Comparison of ENCODE assay signal across 26 cellular contexts in genomic region chr4:173205656-173206055, GRCh38.
"Had no signal": no experiment of that assay in that cellular context is flagged by ENCODE, and none has a peak within 500 bp of the region (broad histone marks: within the 10 kb centered on the region; RNA-seq: fewer than 3 reads in every experiment).

No MANE protein-coding gene starts in this region.

- H3K4me2 ChIP-seq: neural progenitor cell had no signal

- DNase-seq: dermis blood vessel endothelial cell; effector memory CD8-positive, alpha-beta T cell; erythroblast; immature natural killer cell; islet precursor cell; kidney glomerular epithelial cell; left colon; left ventricle myocardium inferior; lower lobe of right lung; naive B cell; nucleus accumbens; ovary; psoas muscle; right cardiac atrium; sigmoid colon; stimulated activated CD4-positive, alpha-beta T cell treated with anti-CD3 and anti-CD28 coated beads, Interleukin-2, amount 100 ng/mL, for 24 hours; stimulated activated CD4-positive, alpha-beta T cell treated with anti-CD3 and anti-CD28 coated beads, Interleukin-4, amount 100 ng/mL, for 24 hours; uterus had no signal

- ATAC-seq: effector memory CD8-positive, alpha-beta T cell; left colon; psoas muscle; right cardiac atrium; stimulated activated memory B cell treated with anti-CD40 and anti-IgM and Interleukin-4, amounts not matched to agents 10 μg/mL and 1 μg/mL and 100 μg/mL, for 72 hours had no signal

- H3K27me3 ChIP-seq: neural progenitor cell, ovary, sigmoid colon, tibial nerve, upper lobe of left lung, uterus had no signal

- H2AFZ ChIP-seq: neural progenitor cell had no signal

- H3K27me3 Mint-ChIP-seq: effector memory CD8-positive, alpha-beta T cell; naive B cell; stimulated activated memory B cell treated with anti-CD40 and anti-IgM and Interleukin-4, amounts not matched to agents 10 μg/mL and 1 μg/mL and 100 μg/mL, for 72 hours; stimulated activated naive CD8-positive, alpha-beta T cell treated with anti-CD3 and anti-CD28 coated beads, Interleukin-15, Interleukin-2, amounts not matched to agents 100 ng/mL and 50 ng/mL, for 24 hours had no signal

- H3K4me1 Mint-ChIP-seq: neural progenitor cell had no signal

- H3K4me3 ChIP-seq: coronary artery, left ventricle myocardium inferior, lower lobe of right lung, neural progenitor cell, ovary, psoas muscle, sigmoid colon, thoracic aorta, tibial nerve, upper lobe of left lung, uterus had no signal

- H3K36me3 ChIP-seq: lower lobe of right lung, ovary, sigmoid colon, thoracic aorta, upper lobe of left lung, uterus had no signal

- H3K9me3 ChIP-seq: lower lobe of right lung, ovary, sigmoid colon, thoracic aorta, uterus had no signal

- H3K4me3 Mint-ChIP-seq: effector memory CD8-positive, alpha-beta T cell; immature natural killer cell; nephron; neural progenitor cell; stimulated activated memory B cell treated with anti-CD40 and anti-IgM and Interleukin-4, amounts not matched to agents 10 μg/mL and 1 μg/mL and 100 μg/mL, for 72 hours; stimulated activated naive CD8-positive, alpha-beta T cell treated with anti-CD3 and anti-CD28 coated beads, Interleukin-15, Interleukin-2, amounts not matched to agents 100 ng/mL and 50 ng/mL, for 24 hours had no signal

- H3K9ac ChIP-seq: neural progenitor cell had no signal

- H3K4me1 ChIP-seq: lower lobe of right lung, neural progenitor cell, psoas muscle, uterus had no signal

- H3K27ac Mint-ChIP-seq: immature natural killer cell; neural progenitor cell; stimulated activated memory B cell treated with anti-CD40 and anti-IgM and Interleukin-4, amounts not matched to agents 10 μg/mL and 1 μg/mL and 100 μg/mL, for 72 hours; stimulated activated naive CD8-positive, alpha-beta T cell treated with anti-CD3 and anti-CD28 coated beads, Interleukin-15, Interleukin-2, amounts not matched to agents 100 ng/mL and 50 ng/mL, for 24 hours had no signal

- H3K27ac ChIP-seq: coronary artery, left ventricle myocardium inferior, lower lobe of right lung, neural progenitor cell, ovary, psoas muscle, sigmoid colon, thoracic aorta, tibial nerve, upper lobe of left lung, uterus had no signal
